1 cellular context compared by ENCODE assay signal in genomic region chr20:50405915-50406609, GRCh38.
TF ChIP-seq lines count a peak whose summit lies in the region.

No MANE protein-coding gene starts in this region.

TF ChIP-seq in HepG2, 621 proteins besides CTCF, POLR2A, EP300 and RAD21 (continued from another document and continues in another):
- TF ChIP-seq ZNF407 (CRISPR knock-in tag; IDR thresholded peaks at IDR 0.05; ENCODE audit: not compliant biosample characterization) (no peak), NR2F6 (IDR thresholded peaks at IDR 0.05) (peak; percentile 98), NR2F6 (CRISPR knock-in tag; IDR thresholded peaks at IDR 0.05) (peak; percentile 97), LBX2 (CRISPR knock-in tag; IDR thresholded peaks at IDR 0.05; ENCODE audit: borderline replicate concordance) (no peak), FOXK1 (CRISPR knock-in tag; IDR thresholded peaks at IDR 0.05; ENCODE audit: borderline replicate concordance, low read depth) (peak; percentile 90), RFXANK (CRISPR knock-in tag; IDR thresholded peaks at IDR 0.05) (no peak), ZSCAN22 (CRISPR knock-in tag; IDR thresholded peaks at IDR 0.05) (no peak), ZFP62 (CRISPR knock-in tag; IDR thresholded peaks at IDR 0.05) (no peak), ZNF639 (CRISPR knock-in tag; conservative IDR thresholded peaks at IDR 0.05) (peak; percentile 86), SP2 (CRISPR knock-in tag; IDR thresholded peaks at IDR 0.05) (no peak), KDM4B (CRISPR knock-in tag; IDR thresholded peaks at IDR 0.05) (peak; percentile 72; the same call in 1 of the 2 replicates), LRRFIP1 (CRISPR knock-in tag; conservative IDR thresholded peaks at IDR 0.05) (no peak), GATAD2A (CRISPR knock-in tag; IDR thresholded peaks at IDR 0.05) (peak; percentile 99), ZNF644 (CRISPR knock-in tag; IDR thresholded peaks at IDR 0.05; ENCODE audit: low read depth) (peak; percentile 96), SIN3A (IDR thresholded peaks at IDR 0.05; ENCODE audit: borderline replicate concordance, low read depth, low read length) (peak; percentile 53; the same call in 1 of the 2 replicates), PHF8 (CRISPR knock-in tag; IDR thresholded peaks at IDR 0.05) (peak; percentile 50), HHEX (CRISPR knock-in tag; IDR thresholded peaks at IDR 0.05) (peak; percentile 52; the same call in 1 of the 2 replicates), BRD4 (CRISPR knock-in tag; IDR thresholded peaks at IDR 0.05) (no peak), KDM2A (CRISPR knock-in tag; IDR thresholded peaks at IDR 0.05; ENCODE audit: borderline replicate concordance, low read depth) (peak; percentile 34; the same call in 1 of the 2 replicates), ZNF260 (CRISPR knock-in tag; IDR thresholded peaks at IDR 0.05; ENCODE audit: borderline replicate concordance, low read depth) (no peak), PLSCR1 (CRISPR knock-in tag; IDR thresholded peaks at IDR 0.05; ENCODE audit: borderline replicate concordance) (no peak), MEIS1 (CRISPR knock-in tag; IDR thresholded peaks at IDR 0.05; ENCODE audit: borderline replicate concordance) (peak; percentile 86; the same call in 1 of the 2 replicates), KMT2A (CRISPR knock-in tag; IDR thresholded peaks at IDR 0.05) (0 out of 2 replicates have a peak, but pooled peaks have one; percentile 55), ZNF17 (CRISPR knock-in tag; IDR thresholded peaks at IDR 0.05) (no peak), ZNF142 (CRISPR knock-in tag; IDR thresholded peaks at IDR 0.05) (no peak; the same call in 1 of the 2 replicates), ELF4 (CRISPR knock-in tag; IDR thresholded peaks at IDR 0.05; ENCODE audit: borderline replicate concordance) (no peak), ZNF367 (CRISPR knock-in tag; IDR thresholded peaks at IDR 0.05; ENCODE audit: borderline replicate concordance) (no peak), ATF7-NPFF (CRISPR knock-in tag; IDR thresholded peaks at IDR 0.05; ENCODE audit: low read depth) (no peak; the same call in 1 of the 2 replicates), ZNF33A (CRISPR knock-in tag; IDR thresholded peaks at IDR 0.05; ENCODE audit: borderline replicate concordance) (no peak), ZNF777 (CRISPR knock-in tag; IDR thresholded peaks at IDR 0.05) (no peak; the same call in 1 of the 2 replicates), ZBTB42 (CRISPR knock-in tag; IDR thresholded peaks at IDR 0.05) (no peak; the same call in 1 of the 2 replicates), ZNF549 (CRISPR knock-in tag; IDR thresholded peaks at IDR 0.05) (no peak), GTF2F1 (IDR thresholded peaks at IDR 0.05; ENCODE audit: low read length) (no peak), GLMP (CRISPR knock-in tag; IDR thresholded peaks at IDR 0.05; ENCODE audit: borderline replicate concordance) (no peak), ZNF619 (CRISPR knock-in tag; IDR thresholded peaks at IDR 0.05) (no peak), ZNF24 (IDR thresholded peaks at IDR 0.05) (0 out of 2 replicates have a peak, but pooled peaks have one; percentile 39), SALL1 (CRISPR knock-in tag; IDR thresholded peaks at IDR 0.05) (peak; percentile 95), ZFP91 (CRISPR knock-in tag; IDR thresholded peaks at IDR 0.05; ENCODE audit: borderline replicate concordance) (0 out of 2 replicates have a peak, but pooled peaks have one; percentile 23)
